ENCODE assay signal across 22 cellular contexts in genomic region chr5:102901821-102902448, GRCh38.
DNase-seq lines count a peak whose midpoint lies in the region; ATAC-seq and TF ChIP-seq lines count a peak whose summit lies in the region.
"Had no signal": no experiment of that assay in that cellular context is flagged by ENCODE, and none has a peak within 500 bp of the region (broad histone marks: within the 10 kb centered on the region; RNA-seq: fewer than 3 reads in every experiment).

No MANE protein-coding gene starts in this region.

- H3K27me3 Mint-ChIP-seq in nephron progenitor cell (ENCODE audit: low read depth, poor library complexity): no peaks in the 10 kb centered on the region
- no peaks in the 10 kb centered on the region for H3K27me3 Mint-ChIP-seq in activated CD8-positive, alpha-beta memory T cell treated with anti-CD3 and anti-CD28 coated beads, Interleukin-2, amount 10 ng/mL, durations not matched to agents 7 days and 5 days
- H3K27me3 Mint-ChIP-seq in activated CD4-positive, alpha-beta T cell treated with anti-CD3 and anti-CD28 coated beads for 36 hours: no peaks in the 10 kb centered on the region
- H3K27me3 Mint-ChIP-seq: naive thymus-derived CD4-positive, alpha-beta T cell; stimulated activated memory B cell treated with anti-CD40 and anti-IgM and Interleukin-4, amounts not matched to agents 10 μg/mL and 1 μg/mL and 100 μg/mL, for 72 hours had no signal

- peaks cover 4% of the 10 kb centered on the region for H3K79me2 ChIP-seq in mammary epithelial cell (ENCODE audit: insufficient read depth, low read length)

- ATAC-seq in activated CD8-positive, alpha-beta memory T cell treated with anti-CD3 and anti-CD28 coated beads, Interleukin-2, amount 10 ng/mL, durations not matched to agents 7 days and 5 days: no peak
- ATAC-seq in activated CD4-positive, alpha-beta T cell treated with anti-CD3 and anti-CD28 coated beads for 36 hours: no peak
- ATAC-seq: esophagus mucosa; HCT116; naive thymus-derived CD4-positive, alpha-beta T cell; Panc1; stimulated activated memory B cell treated with anti-CD40 and anti-IgM and Interleukin-4, amounts not matched to agents 10 μg/mL and 1 μg/mL and 100 μg/mL, for 72 hours had no signal

- peaks cover 5% of the 10 kb centered on the region for H3K4me1 Mint-ChIP-seq in nephron progenitor cell
- H3K4me1 Mint-ChIP-seq in activated CD8-positive, alpha-beta memory T cell treated with anti-CD3 and anti-CD28 coated beads, Interleukin-2, amount 10 ng/mL, durations not matched to agents 7 days and 5 days: no peaks in the 10 kb centered on the region
- no peaks in the 10 kb centered on the region for H3K4me1 Mint-ChIP-seq in activated CD4-positive, alpha-beta T cell treated with anti-CD3 and anti-CD28 coated beads for 36 hours
- H3K4me1 Mint-ChIP-seq: naive thymus-derived CD4-positive, alpha-beta T cell; stimulated activated memory B cell treated with anti-CD40 and anti-IgM and Interleukin-4, amounts not matched to agents 10 μg/mL and 1 μg/mL and 100 μg/mL, for 72 hours had no signal

- H3K27ac Mint-ChIP-seq in nephron progenitor cell: peak overlapping the region; percentile 89
- no peak overlapping the region for H3K27ac Mint-ChIP-seq in activated CD8-positive, alpha-beta memory T cell treated with anti-CD3 and anti-CD28 coated beads, Interleukin-2, amount 10 ng/mL, durations not matched to agents 7 days and 5 days
- no peak overlapping the region for H3K27ac Mint-ChIP-seq in activated CD4-positive, alpha-beta T cell treated with anti-CD3 and anti-CD28 coated beads for 36 hours
- H3K27ac Mint-ChIP-seq: naive thymus-derived CD4-positive, alpha-beta T cell; stimulated activated memory B cell treated with anti-CD40 and anti-IgM and Interleukin-4, amounts not matched to agents 10 μg/mL and 1 μg/mL and 100 μg/mL, for 72 hours had no signal

- H3K9me3 Mint-ChIP-seq in nephron progenitor cell: peaks cover 7% of the 10 kb centered on the region
- H3K9me3 Mint-ChIP-seq in activated CD8-positive, alpha-beta memory T cell treated with anti-CD3 and anti-CD28 coated beads, Interleukin-2, amount 10 ng/mL, durations not matched to agents 7 days and 5 days (ENCODE audit: low read depth): no peaks in the 10 kb centered on the region
- H3K9me3 Mint-ChIP-seq in activated CD4-positive, alpha-beta T cell treated with anti-CD3 and anti-CD28 coated beads for 36 hours (ENCODE audit: low read depth): no peaks in the 10 kb centered on the region
- H3K9me3 Mint-ChIP-seq: stimulated activated memory B cell treated with anti-CD40 and anti-IgM and Interleukin-4, amounts not matched to agents 10 μg/mL and 1 μg/mL and 100 μg/mL, for 72 hours had no signal

- H3K9me3 ChIP-seq in mammary epithelial cell (replicated peaks; ENCODE audit: insufficient read depth, low read length): no peaks in the 10 kb centered on the region
- H3K9me3 ChIP-seq: prostate gland, thyroid gland had no signal

- peaks cover 19% of the 10 kb centered on the region for H3K36me3 Mint-ChIP-seq in nephron progenitor cell (ENCODE audit: low read depth)
- peaks cover 1% of the 10 kb centered on the region for H3K36me3 Mint-ChIP-seq in activated CD8-positive, alpha-beta memory T cell treated with anti-CD3 and anti-CD28 coated beads, Interleukin-2, amount 10 ng/mL, durations not matched to agents 7 days and 5 days
- peaks cover 4% of the 10 kb centered on the region for H3K36me3 Mint-ChIP-seq in activated CD4-positive, alpha-beta T cell treated with anti-CD3 and anti-CD28 coated beads for 36 hours (ENCODE audit: low read depth)
- H3K36me3 Mint-ChIP-seq: stimulated activated memory B cell treated with anti-CD40 and anti-IgM and Interleukin-4, amounts not matched to agents 10 μg/mL and 1 μg/mL and 100 μg/mL, for 72 hours had no signal

- H3K9ac ChIP-seq in mammary epithelial cell (ENCODE audit: insufficient read depth, low read length): no peak overlapping the region

- H3K27me3 ChIP-seq in mammary epithelial cell (ENCODE audit: insufficient read depth, low read length): no peaks in the 10 kb centered on the region
- H3K27me3 ChIP-seq: spleen, thyroid gland had no signal

- H3K27ac ChIP-seq in mammary epithelial cell (ENCODE audit: insufficient read depth, low read depth, low read length): peak overlapping the region; percentile 2
- H3K27ac ChIP-seq: 22Rv1, prostate gland, spleen, thyroid gland had no signal

- POLR2A ChIA-PET in activated CD4-positive, alpha-beta T cell treated with anti-CD3 and anti-CD28 coated beads for 36 hours (lab: Charles Lee): no interaction called here

- peak overlapping the region; percentile 54 for H3K4me2 ChIP-seq in mammary epithelial cell (ENCODE audit: insufficient read depth, low read depth, low read length)

- H2AFZ ChIP-seq in mammary epithelial cell (ENCODE audit: low read depth, low read length): no peak overlapping the region

- in situ Hi-C loops in mammary epithelial cell (cut with MboI; ENCODE audit: low sequenced_read_pairs in 2 of 2): no loop called here

- dilution Hi-C loops in mammary epithelial cell (cut with HindIII; ENCODE audit: low sequenced_read_pairs): no loop called here

- no peaks in the 10 kb centered on the region for H4K20me1 ChIP-seq in mammary epithelial cell (ENCODE audit: insufficient read depth, low read length)

- DNase-seq in DMS 273 (lab: John Stamatoyannopoulos, UW; ENCODE audit: unreplicated experiment): peak; percentile 21
- no peak for DNase-seq in DMS 273 treated with DMSO at 0.1 percent for 48 hours (lab: John Stamatoyannopoulos, UW)
- DNase-seq in NCI-H1694 (lab: John Stamatoyannopoulos, UW): peak; percentile 57
- peak; percentile 69 for DNase-seq in mammary epithelial cell
- no peak for DNase-seq in nephron progenitor cell
- DNase-seq in activated CD8-positive, alpha-beta memory T cell treated with anti-CD3 and anti-CD28 coated beads, Interleukin-2, amount 10 ng/mL, durations not matched to agents 7 days and 5 days: no peak
- no peak for DNase-seq in posterior vena cava (ENCODE audit: low spot score)
- DNase-seq in activated CD4-positive, alpha-beta T cell treated with anti-CD3 and anti-CD28 coated beads for 36 hours: no peak
- DNase-seq: activated CD4-positive, alpha-beta T cell treated with anti-CD3 and anti-CD28 coated beads, Interleukin-2, amount 50 U/mL, for 1 hour; activated naive CD4-positive, alpha-beta T cell treated with anti-CD3 and anti-CD28 coated beads, Interleukin-2, amount 50 U/mL, for 16 hours; cortex of kidney; naive thymus-derived CD4-positive, alpha-beta T cell; NCI-H187; spleen; thyroid gland had no signal

- 79% methylated on average over 1 of the region's 1 CpG for WGBS in mammary epithelial cell (ENCODE audit: low coverage, missing lambda C conversion rate)

- H3K36me3 ChIP-seq in mammary epithelial cell (ENCODE audit: insufficient read depth, low read length): peaks cover 1% of the 10 kb centered on the region
- H3K36me3 ChIP-seq: prostate gland, spleen, thyroid gland had no signal

- H3K4me1 ChIP-seq in mammary epithelial cell (ENCODE audit: insufficient read depth, low read length): peaks cover 23% of the 10 kb centered on the region
- H3K4me1 ChIP-seq: prostate gland, spleen, thyroid gland had no signal

- CTCF ChIA-PET in mammary epithelial cell (lab: Charles Lee; ENCODE audit: low non-redundant PET): no interaction called here
- CTCF ChIA-PET in activated CD8-positive, alpha-beta memory T cell treated with anti-CD3 and anti-CD28 coated beads, Interleukin-2, amount 10 ng/mL, durations not matched to agents 7 days and 5 days (lab: Charles Lee): no interaction called here
- CTCF ChIA-PET in activated CD4-positive, alpha-beta T cell treated with anti-CD3 and anti-CD28 coated beads for 36 hours (lab: Charles Lee): interaction anchor here (0.5 kb wide), 1 partner anchor 522 kb away, joined by 4 read pairs; no protein-coding TSS in a partner anchor

- TF ChIP-seq CTCF in mammary epithelial cell (conservative IDR thresholded peaks at IDR 0.05 in 1 of 2, IDR thresholded peaks at IDR 0.05 in 1 of 2; ENCODE audit: extremely low read depth in 1 of 2, insufficient read depth in 1 of 2, low read depth in 1 of 2, low read length in 2 of 2): no peak
- no peak for TF ChIP-seq CTCF in nephron progenitor cell (IDR thresholded peaks at IDR 0.05)

- BruUV-seq in mammary epithelial cell (replicated peaks; lab: Mats Ljungman, UMichigan): no TSS peak

- H3K4me3 ChIP-seq in mammary epithelial cell (replicated peaks in 1 of 3; ENCODE audit: insufficient read depth in 1 of 3, low read depth in 2 of 3, low read length in 3 of 3): no peak overlapping the region
- H3K4me3 ChIP-seq: lung, prostate gland, spleen, thyroid gland had no signal

- intact Hi-C loops in mammary epithelial cell (cut with micrococcal nuclease): no loop called here
- intact Hi-C loops in posterior vena cava (cut with DNase I): no loop called here
- intact Hi-C loops in activated CD4-positive, alpha-beta T cell treated with anti-CD3 and anti-CD28 coated beads for 36 hours (cut with DNase I, micrococcal nuclease): no loop called here

- H3K4me3 Mint-ChIP-seq in nephron progenitor cell: no peak overlapping the region
- H3K4me3 Mint-ChIP-seq in activated CD8-positive, alpha-beta memory T cell treated with anti-CD3 and anti-CD28 coated beads, Interleukin-2, amount 10 ng/mL, durations not matched to agents 7 days and 5 days: no peak overlapping the region
- no peak overlapping the region for H3K4me3 Mint-ChIP-seq in activated CD4-positive, alpha-beta T cell treated with anti-CD3 and anti-CD28 coated beads for 36 hours
- H3K4me3 Mint-ChIP-seq: naive thymus-derived CD4-positive, alpha-beta T cell; stimulated activated memory B cell treated with anti-CD40 and anti-IgM and Interleukin-4, amounts not matched to agents 10 μg/mL and 1 μg/mL and 100 μg/mL, for 72 hours had no signal

Comparison
In these comparisons a context has a peak if more than half of its experiments do, and no peak if none do; other contexts are left out.
1. DNase-seq: peak in DMS 273 (single experiment), NCI-H1694 (single experiment) and mammary epithelial cell (single experiment); none in DMS 273 treated with DMSO at 0.1 percent for 48 hours (single experiment), nephron progenitor cell (single experiment), activated CD8-positive, alpha-beta memory T cell treated with anti-CD3 and anti-CD28 coated beads, Interleukin-2, amount 10 ng/mL, durations not matched to agents 7 days and 5 days (single experiment), posterior vena cava (single experiment) and activated CD4-positive, alpha-beta T cell treated with anti-CD3 and anti-CD28 coated beads for 36 hours (single experiment).